In the genomic region with DNA sequence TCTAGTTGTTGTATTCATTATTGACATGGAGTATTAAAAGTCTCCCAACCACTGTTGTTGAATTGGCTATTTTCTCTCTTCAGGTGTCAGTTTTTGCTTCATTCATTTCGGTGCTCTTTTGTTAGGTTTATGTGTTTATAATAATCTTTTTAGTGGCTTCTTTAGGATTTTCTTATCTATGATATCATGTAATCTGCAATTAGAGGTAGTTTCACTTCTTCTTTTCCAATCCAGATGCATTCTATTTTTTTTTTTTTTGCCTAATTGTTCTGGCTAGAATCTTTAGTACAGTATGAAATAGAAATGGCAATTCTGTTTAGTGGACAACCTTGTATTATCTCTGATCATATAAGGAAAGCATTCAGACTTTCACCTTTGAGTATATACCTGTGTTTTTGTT, we compare ENCODE assay signal across 19 cellular contexts. TPM values are rescaled to one million over a fixed set of nuclear protein-coding genes. Genes with fewer than 3 reads are reported as not detected.
A peak's percentile ranks its signal among the peaks of the same experiment; 100 is the strongest.
DNase-seq lines count a peak whose midpoint lies in the region; ATAC-seq, FAIRE-seq and TF ChIP-seq lines count a peak whose summit lies in the region.
"Had no signal": no experiment of that assay in that cellular context is flagged by ENCODE, and none has a peak within 500 bp of the region (broad histone marks: within the 10 kb centered on the region; RNA-seq: fewer than 3 reads in every experiment).

No MANE protein-coding gene starts in this region.

- no peaks in the 10 kb centered on the region for H3K9me2 ChIP-seq in Karpas-422 (replicated peaks; ENCODE audit: insufficient read depth, low read length)

- no peaks in the 10 kb centered on the region for H3K27me3 ChIP-seq in CD8-positive, alpha-beta memory T cell (ENCODE audit: insufficient read depth, low read length, poor library complexity, severe bottlenecking)
- H3K27me3 ChIP-seq in Karpas-422 (ENCODE audit: low read length) = no peaks in the 10 kb centered on the region
- no peaks in the 10 kb centered on the region for H3K27me3 ChIP-seq in upper lobe of right lung
- H3K27me3 ChIP-seq in ascending aorta = no peaks in the 10 kb centered on the region
- H3K27me3 ChIP-seq: adrenal gland, right atrium auricular region, tibial nerve had no signal

- CTCF ChIA-PET in CD8-positive, alpha-beta memory T cell (lab: Charles Lee) = no interaction called here

- peak overlapping the region; percentile 45 for H3K9ac ChIP-seq in Karpas-422 (ENCODE audit: low read length)

- no peaks in the 10 kb centered on the region for H4K20me1 ChIP-seq in Karpas-422 (ENCODE audit: insufficient read depth, low read depth, low read length)

- H3K27ac Mint-ChIP-seq in CD8-positive, alpha-beta memory T cell = peak overlapping the region in 7 of 8 donors; percentile 1 to 75 (median 56)
- peak overlapping the region; percentile 89 for H3K27ac Mint-ChIP-seq in central memory CD8-positive, alpha-beta T cell (ENCODE audit: low read depth)

- H3K36me3 Mint-ChIP-seq in CD8-positive, alpha-beta memory T cell = peaks cover 6 to 16% (median 7%) of the 10 kb centered on the region in 3 donors
- peaks cover 7% of the 10 kb centered on the region for H3K36me3 Mint-ChIP-seq in central memory CD8-positive, alpha-beta T cell (ENCODE audit: insufficient read depth)

- H3K27me3 Mint-ChIP-seq in CD8-positive, alpha-beta memory T cell = no peaks in the 10 kb centered on the region
- no peaks in the 10 kb centered on the region for H3K27me3 Mint-ChIP-seq in central memory CD8-positive, alpha-beta T cell

- H3K9me3 Mint-ChIP-seq in CD8-positive, alpha-beta memory T cell = peaks cover 0 to 4% (median 0%) of the 10 kb centered on the region in 5 donors
- no peaks in the 10 kb centered on the region for H3K9me3 Mint-ChIP-seq in central memory CD8-positive, alpha-beta T cell

- peaks cover 36% of the 10 kb centered on the region for H3K4me1 ChIP-seq in CD8-positive, alpha-beta memory T cell (ENCODE audit: insufficient read depth, low read length)
- H3K4me1 ChIP-seq in Karpas-422 (ENCODE audit: low read length) = peaks cover 96% of the 10 kb centered on the region
- peaks cover 16% of the 10 kb centered on the region for H3K4me1 ChIP-seq in upper lobe of right lung
- H3K4me1 ChIP-seq in ascending aorta = peaks cover 0 to 20% of the 10 kb centered on the region in 2 donors

- no peak overlapping the region for H2AFZ ChIP-seq in Karpas-422 (ENCODE audit: low read length)
- H2AFZ ChIP-seq: PC-9 had no signal

- no peak for FAIRE-seq in frontal cortex (lab: Jason Lieb, UNC)

- no peak for DNase-seq in CD8-positive, alpha-beta memory T cell
- DNase-seq in Karpas-422 (peak; percentile 93), SKM-1 treated with dmso at 0.1 percent for 144 hours (lab: John Stamatoyannopoulos, UW; ENCODE audit: unreplicated experiment) (no peak), upper lobe of right lung (no peak), ascending aorta (ENCODE audit: low spot score in 2 of 2) (no peak), frontal cortex (ENCODE audit: low spot score in 2 of 2) (no peak)
- no peak for DNase-seq in central memory CD8-positive, alpha-beta T cell (ENCODE audit: low spot score in 2 of 2)
- DNase-seq: adrenal gland; C1 segment of cervical spinal cord; erythroblast; head of caudate nucleus; NCI-H1417; NCI-H226; PC-9; stimulated activated CD4-positive, alpha-beta T cell treated with anti-CD3 and anti-CD28 coated beads, Interleukin-2, amount 100 ng/mL, for 24 hours had no signal

- H3K4me3 ChIP-seq in CD8-positive, alpha-beta memory T cell (ENCODE audit: low read length) = no peak overlapping the region
- peak overlapping the region; percentile 49 for H3K4me3 ChIP-seq in Karpas-422 (ENCODE audit: low read length)
- H3K4me3 ChIP-seq in upper lobe of right lung = no peak overlapping the region
- H3K4me3 ChIP-seq in ascending aorta = no peak overlapping the region
- H3K4me3 ChIP-seq: adrenal gland, coronary artery, PC-9, right atrium auricular region, tibial nerve had no signal

- POLR2A ChIA-PET in CD8-positive, alpha-beta memory T cell (lab: Charles Lee) = no interaction called here

- H3K4me1 Mint-ChIP-seq in CD8-positive, alpha-beta memory T cell = peaks cover 78 to 95% (median 92%) of the 10 kb centered on the region in 3 donors
- peaks cover 76% of the 10 kb centered on the region for H3K4me1 Mint-ChIP-seq in central memory CD8-positive, alpha-beta T cell

- H3K4me2 ChIP-seq in Karpas-422 (ENCODE audit: low read depth, low read length, poor library complexity, severe bottlenecking) = peak overlapping the region; percentile 77
- H3K4me2 ChIP-seq: PC-9 had no signal

- intact Hi-C loops in upper lobe of right lung (cut with DNase I) = no loop called here
- intact Hi-C loops in ascending aorta (cut with DNase I) = no loop called here

- no peak for TF ChIP-seq CTCF in upper lobe of right lung (IDR thresholded peaks at IDR 0.05)
- no peak for TF ChIP-seq CTCF in ascending aorta (IDR thresholded peaks at IDR 0.05)

- no peak overlapping the region for H3K27ac ChIP-seq in CD8-positive, alpha-beta memory T cell (ENCODE audit: low read depth, low read length)
- H3K27ac ChIP-seq in Karpas-422 (ENCODE audit: low read length) = peak overlapping the region; percentile 96
- H3K27ac ChIP-seq in upper lobe of right lung = no peak overlapping the region
- no peak overlapping the region for H3K27ac ChIP-seq in ascending aorta
- H3K27ac ChIP-seq: adrenal gland, coronary artery, PC-9, right atrium auricular region, tibial nerve had no signal

- peak overlapping the region in 3 of 7 donors; percentile 6 to 43 (median 37) for H3K4me3 Mint-ChIP-seq in CD8-positive, alpha-beta memory T cell
- no peak overlapping the region for H3K4me3 Mint-ChIP-seq in central memory CD8-positive, alpha-beta T cell

- H3K36me3 ChIP-seq in CD8-positive, alpha-beta memory T cell (ENCODE audit: insufficient read depth, low read length) = no peaks in the 10 kb centered on the region
- H3K36me3 ChIP-seq in Karpas-422 (ENCODE audit: insufficient read depth, low read length) = no peaks in the 10 kb centered on the region; the same call in 1 of the 2 replicates
- H3K36me3 ChIP-seq in upper lobe of right lung = no peaks in the 10 kb centered on the region
- H3K36me3 ChIP-seq in ascending aorta = no peaks in the 10 kb centered on the region
- H3K36me3 ChIP-seq: adrenal gland, right atrium auricular region had no signal

- no peaks in the 10 kb centered on the region for H3K9me3 ChIP-seq in CD8-positive, alpha-beta memory T cell (ENCODE audit: low read length)
- no peaks in the 10 kb centered on the region for H3K9me3 ChIP-seq in Karpas-422 (ENCODE audit: low read length)
- H3K9me3 ChIP-seq in upper lobe of right lung = no peaks in the 10 kb centered on the region
- no peaks in the 10 kb centered on the region for H3K9me3 ChIP-seq in ascending aorta
- H3K9me3 ChIP-seq: adrenal gland, right atrium auricular region, tibial nerve had no signal

- ATAC-seq in GM18909 (IDR thresholded peaks at IDR 0.05; ENCODE audit: poor library complexity, unreplicated experiment) = peak; percentile 60
- ATAC-seq in central memory CD8-positive, alpha-beta T cell (replicated peaks; ENCODE audit: extremely low read depth, poor library complexity, severe bottlenecking) = no peak
- no peak for ATAC-seq in upper lobe of right lung

- peaks cover 99% of the 10 kb centered on the region for H3K79me2 ChIP-seq in Karpas-422 (ENCODE audit: low read length)

RNA-seq across cellular contexts. Expression of gene CNOT2, which starts 17.4 kb away (rescaled TPM):
- 10 to 100 TPM; 70.5 to 73.7 TPM for total RNA-seq in CD8-positive, alpha-beta memory T cell
- polyA plus RNA-seq in CD8-positive, alpha-beta memory T cell = 118 TPM
- 218 and 289 TPM in 2 replicates for total RNA-seq in Karpas-422 (2014; rRNA removed; shearing (Covaris generic); ENCODE audit: low replicate concordance)
- total RNA-seq in upper lobe of right lung (71.4 TPM), ascending aorta (71.7 TPM), frontal cortex (172 TPM)
